ENCODE assay signal across 32 cellular contexts in the genomic region with DNA sequence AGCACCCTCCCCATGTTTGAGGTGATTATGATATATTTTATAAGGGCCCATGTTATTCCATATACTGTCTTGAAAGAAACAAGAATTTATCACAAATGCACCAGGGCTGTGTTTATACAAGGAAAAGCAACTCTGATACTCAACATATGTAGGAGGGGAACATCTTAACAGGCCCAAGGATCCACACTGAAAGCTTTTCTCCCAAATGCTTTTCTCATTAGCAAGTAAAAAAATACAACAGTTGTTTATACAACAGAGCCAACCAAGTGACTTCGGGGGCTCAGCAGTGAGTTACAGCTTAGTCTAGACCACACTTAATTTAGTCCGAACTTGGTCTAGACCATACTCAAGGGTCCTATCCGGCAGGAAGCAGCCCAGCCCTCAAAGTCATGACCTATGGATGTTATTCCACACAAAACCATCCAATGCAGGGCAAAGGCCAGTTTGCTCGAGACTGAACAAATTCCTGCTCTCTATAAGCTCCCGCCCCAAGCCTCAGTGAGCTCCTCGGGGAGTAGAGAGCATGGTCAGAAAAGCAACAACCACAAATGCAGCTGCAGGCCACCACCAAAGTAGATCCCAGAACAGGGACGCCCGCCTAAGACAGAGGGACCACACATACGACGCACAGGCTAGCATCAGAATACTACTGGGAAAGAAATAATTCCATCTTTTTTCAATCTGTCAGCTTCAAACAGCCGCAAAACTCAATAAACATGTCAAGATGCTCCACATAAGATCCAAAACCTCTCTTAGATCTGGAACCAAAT. TPM values are rescaled to one million over a fixed set of nuclear protein-coding genes. Genes with fewer than 3 reads are reported as not detected.
A peak's percentile ranks its signal among the peaks of the same experiment; 100 is the strongest.
DNase-seq lines count a peak whose midpoint lies in the region; ATAC-seq and TF ChIP-seq lines count a peak whose summit lies in the region.
"Had no signal": no experiment of that assay in that cellular context is flagged by ENCODE, and none has a peak within 500 bp of the region (broad histone marks: within the 10 kb centered on the region; RNA-seq: fewer than 3 reads in every experiment).

No MANE protein-coding gene starts in this region.

- no peaks in the 10 kb centered on the region for H3K27me3 Mint-ChIP-seq in natural killer cell treated with Interleukin-12 subunit alpha and Interleukin-12 subunit beta and Interleukin-15 and Interleukin-18, amount 100 ng/mL, for 72 hours
- no peaks in the 10 kb centered on the region for H3K27me3 Mint-ChIP-seq in natural killer cell (ENCODE audit: low read depth in 2 of 2)
- H3K27me3 Mint-ChIP-seq: activated naive CD4-positive, alpha-beta T cell treated with anti-CD3 and anti-CD28 coated beads, Interleukin-2, amount 50 U/mL, for 24 hours; naive thymus-derived CD4-positive, alpha-beta T cell had no signal

- H3K36me3 Mint-ChIP-seq in natural killer cell treated with Interleukin-12 subunit alpha and Interleukin-12 subunit beta and Interleukin-15 and Interleukin-18, amount 100 ng/mL, for 72 hours: peaks cover 20% of the 10 kb centered on the region
- H3K36me3 Mint-ChIP-seq in natural killer cell: no peaks in the 10 kb centered on the region
- H3K36me3 Mint-ChIP-seq: activated naive CD4-positive, alpha-beta T cell treated with anti-CD3 and anti-CD28 coated beads, Interleukin-2, amount 50 U/mL, for 24 hours; mesothelial cell of epicardium had no signal

- H3K27me3 ChIP-seq in adipocyte (replicated peaks; ENCODE audit: control insufficient read depth, insufficient read depth, low read length): no peaks in the 10 kb centered on the region
- no peaks in the 10 kb centered on the region for H3K27me3 ChIP-seq in aorta (ENCODE audit: control insufficient read depth in 1 of 2, insufficient read depth in 2 of 2, low read length in 1 of 2)
- H3K27me3 ChIP-seq in dorsolateral prefrontal cortex: peaks cover 0 to 23% (median 0%) of the 10 kb centered on the region in 45 donors
- H3K27me3 ChIP-seq: pancreas, spleen had no signal

- H3K27ac ChIP-seq in aorta (ENCODE audit: low read depth in 1 of 2, low read length in 2 of 2) (no peak overlapping the region), dorsolateral prefrontal cortex (no peak overlapping the region)
- H3K27ac ChIP-seq: pancreas, spleen had no signal

- H3K4me1 ChIP-seq in adipocyte (ENCODE audit: control insufficient read depth, insufficient read depth, low read length): peaks cover 8% of the 10 kb centered on the region
- no peaks in the 10 kb centered on the region for H3K4me1 ChIP-seq in aorta (ENCODE audit: control insufficient read depth in 1 of 2, insufficient read depth in 2 of 2, low read length in 2 of 2)
- H3K4me1 ChIP-seq: pancreas had no signal

- H3K9me3 ChIP-seq in adipocyte (ENCODE audit: control insufficient read depth, low read length) (no peaks in the 10 kb centered on the region), aorta (ENCODE audit: control insufficient read depth, low read length) (no peaks in the 10 kb centered on the region)
- H3K9me3 ChIP-seq: pancreas, spleen had no signal

- no peak for ATAC-seq in natural killer cell treated with Interleukin-12 subunit alpha and Interleukin-12 subunit beta and Interleukin-15 and Interleukin-18, amount 100 ng/mL, for 72 hours
- ATAC-seq in natural killer cell (no peak), aorta (ENCODE audit: low FRiP score) (peak; percentile 50)
- ATAC-seq: left ventricle myocardium superior; naive thymus-derived CD4-positive, alpha-beta T cell had no signal

- DNase-seq in natural killer cell treated with Interleukin-12 subunit alpha and Interleukin-12 subunit beta and Interleukin-15 and Interleukin-18, amount 100 ng/mL, for 72 hours (ENCODE audit: low spot score): no peak
- DNase-seq in natural killer cell (no peak), adipocyte (ENCODE audit: low read depth) (peak; percentile 10), fibroblast of peridontal ligament (ENCODE audit: extremely low read depth) (peak; percentile 53), aorta (no peak), dorsolateral prefrontal cortex (no peak)
- DNase-seq in NK-92 treated with Interleukin-12 subunit alpha and Interleukin-12 subunit beta, amount 100 ng/mL, for 24 hours (lab: John Stamatoyannopoulos, UW): no peak
- no peak for DNase-seq in stimulated activated naive CD4-positive, alpha-beta T cell treated with Interleukin-2 at 50 U/mL for 16 hours (lab: John Stamatoyannopoulos, UW)
- DNase-seq: activated CD4-positive, CD25-positive, alpha-beta regulatory T cell; activated CD8-positive, alpha-beta memory T cell treated with anti-CD3 and anti-CD28 coated beads, Interleukin-2, amount 50 U/mL, for 48 hours; anterior cingulate cortex; central memory CD4-positive, alpha-beta T cell; dermis blood vessel endothelial cell; left ventricle myocardium superior; naive thymus-derived CD4-positive, alpha-beta T cell; NCI-H1417 treated with DMSO at 0.1 percent for 48 hours; NCI-H2081 treated with DMSO at 0.1 percent for 48 hours; NCI-H446 treated with DMSO at 0.1 percent for 48 hours; NCI-H82; pancreas; RPMI8226; spleen; stimulated activated CD4-positive, alpha-beta T cell treated with anti-CD3 and anti-CD28 coated beads, Interleukin-4, amount 100 ng/mL, for 1 hour; stimulated activated naive CD4-positive, alpha-beta T cell had no signal

- no peaks in the 10 kb centered on the region for H3K9me3 Mint-ChIP-seq in natural killer cell treated with Interleukin-12 subunit alpha and Interleukin-12 subunit beta and Interleukin-15 and Interleukin-18, amount 100 ng/mL, for 72 hours
- H3K9me3 Mint-ChIP-seq in natural killer cell: no peaks in the 10 kb centered on the region
- H3K9me3 Mint-ChIP-seq: activated naive CD4-positive, alpha-beta T cell treated with anti-CD3 and anti-CD28 coated beads, Interleukin-2, amount 50 U/mL, for 24 hours; mesothelial cell of epicardium had no signal

- intact Hi-C loops in natural killer cell (cut with micrococcal nuclease): no loop called here
- intact Hi-C loops in aorta (cut with DNase I): no loop called here
- intact Hi-C loops in dorsolateral prefrontal cortex (cut with DNase I): no loop called here

- no peak overlapping the region for H3K4me3 Mint-ChIP-seq in natural killer cell treated with Interleukin-12 subunit alpha and Interleukin-12 subunit beta and Interleukin-15 and Interleukin-18, amount 100 ng/mL, for 72 hours
- no peak overlapping the region for H3K4me3 Mint-ChIP-seq in natural killer cell
- H3K4me3 Mint-ChIP-seq: activated naive CD4-positive, alpha-beta T cell treated with anti-CD3 and anti-CD28 coated beads, Interleukin-2, amount 50 U/mL, for 24 hours; mesothelial cell of epicardium had no signal

- H3K36me3 ChIP-seq in adipocyte (ENCODE audit: control insufficient read depth, insufficient read depth, low read length, severe bottlenecking) (no peaks in the 10 kb centered on the region), aorta (ENCODE audit: control insufficient read depth in 1 of 2, insufficient read depth in 2 of 2, low read length in 1 of 2) (no peaks in the 10 kb centered on the region)
- H3K36me3 ChIP-seq: pancreas had no signal

- peak overlapping the region; percentile 13 to 56 for H3K27ac Mint-ChIP-seq in natural killer cell treated with Interleukin-12 subunit alpha and Interleukin-12 subunit beta and Interleukin-15 and Interleukin-18, amount 100 ng/mL, for 72 hours
- H3K27ac Mint-ChIP-seq in natural killer cell: no peak overlapping the region
- H3K27ac Mint-ChIP-seq: activated T-helper 2 cell treated with anti-CD3 and anti-CD28 coated beads, Interferon-gamma antibody, Interleukin-2, Interleukin-4, amounts not matched to agents 10 μg/mL and 5 μg/mL and 100 μg/mL, durations not matched to agents 14 hours and 24 hours and 36 hours; mesothelial cell of epicardium had no signal

- TF ChIP-seq CTCF in natural killer cell (IDR thresholded peaks at IDR 0.05) (no peak), dorsolateral prefrontal cortex (IDR thresholded peaks at IDR 0.05 in 54 of 56, conservative IDR thresholded peaks at IDR 0.05 in 2 of 56; ENCODE audit: low read depth in 1 of 56, partially characterized antibody in 56 of 56) (no peak)

- WGBS in aorta, 2 donors: 54 to 63% methylated on average over 11 of the region's 11 CpGs

- peaks cover 37 to 53% of the 10 kb centered on the region in 2 donors for H3K4me1 Mint-ChIP-seq in natural killer cell treated with Interleukin-12 subunit alpha and Interleukin-12 subunit beta and Interleukin-15 and Interleukin-18, amount 100 ng/mL, for 72 hours (ENCODE audit: low read depth in 2 of 2)
- peaks cover 27 to 47% of the 10 kb centered on the region in 2 donors for H3K4me1 Mint-ChIP-seq in natural killer cell
- H3K4me1 Mint-ChIP-seq: mesothelial cell of epicardium had no signal

- H3K4me3 ChIP-seq in adipocyte (ENCODE audit: low read length) (no peak overlapping the region), aorta (ENCODE audit: low read length in 2 of 2) (no peak overlapping the region), dorsolateral prefrontal cortex (no peak overlapping the region)
- H3K4me3 ChIP-seq: pancreas, spleen had no signal

- no peak overlapping the region for H3K9ac ChIP-seq in adipocyte (ENCODE audit: low read length)

RNA-seq across cellular contexts. Expression of a gene that starts 6.8 kb away (rescaled TPM):
- 1 to 10 TPM; 4.7 to 7.4 TPM for total RNA-seq in natural killer cell treated with Interleukin-12 subunit alpha and Interleukin-12 subunit beta and Interleukin-15 and Interleukin-18, amount 100 ng/mL, for 72 hours
- total RNA-seq in natural killer cell: 10 to 100 TPM; 24.5 to 40.9 (median 30.3) TPM
- 1 to 10 TPM; 1.7 to 1.9 TPM for total RNA-seq in aorta
- polyA plus RNA-seq in aorta: 1 to 10 TPM in 1 of 2 donors, under 1 TPM in 1; 0.31 to 4.1 TPM
- 1 to 10 TPM in 2 of 120 experiments, under 1 TPM in 10, not detected in 108; 0.24 to 1.5 (median 0.52) TPM for total RNA-seq in dorsolateral prefrontal cortex
- total RNA-seq: dermis blood vessel endothelial cell, endothelial cell of umbilical vein, glomerular endothelial cell, mesothelial cell of epicardium, temporal lobe had no signal
- polyA plus RNA-seq: BJ, endothelial cell of umbilical vein had no signal

RNA-seq across cellular contexts. Expression of a gene that starts 45.5 kb away (rescaled TPM):
- total RNA-seq in natural killer cell treated with Interleukin-12 subunit alpha and Interleukin-12 subunit beta and Interleukin-15 and Interleukin-18, amount 100 ng/mL, for 72 hours: under 1 TPM in 1 of 2 donors, not detected in 1; 0.73 TPM
- total RNA-seq in natural killer cell: 1 to 10 TPM in 1 of 3 donors, under 1 TPM in 2; 0.87 to 1.2 (median 0.95) TPM
- 1 to 10 TPM in 1 of 2 donors, under 1 TPM in 1; 0.49 to 1.1 TPM for total RNA-seq in aorta
- 1 to 10 TPM in 1 of 2 donors, under 1 TPM in 1; 0.59 to 1.9 TPM for polyA plus RNA-seq in aorta
- total RNA-seq in dorsolateral prefrontal cortex: 1 to 10 TPM in 7 of 120 experiments, under 1 TPM in 36, not detected in 77; 0.22 to 1.5 (median 0.58) TPM
- total RNA-seq: left ventricle myocardium superior, mesothelial cell of epicardium, ureter had no signal
- polyA plus RNA-seq: naive thymus-derived CD4-positive, alpha-beta T cell had no signal

Comparison
In these comparisons a context has a peak if more than half of its experiments do, and no peak if none do; other contexts are left out.
1. H3K27ac Mint-ChIP-seq: peak in natural killer cell treated with Interleukin-12 subunit alpha and Interleukin-12 subunit beta and Interleukin-15 and Interleukin-18, amount 100 ng/mL, for 72 hours (2 of 2); none in natural killer cell (0 of 2).
2. DNase-seq: peak in adipocyte (single experiment) and fibroblast of peridontal ligament (single experiment); none in natural killer cell treated with Interleukin-12 subunit alpha and Interleukin-12 subunit beta and Interleukin-15 and Interleukin-18, amount 100 ng/mL, for 72 hours (single experiment), natural killer cell (single experiment), aorta (0 of 2), NK-92 treated with Interleukin-12 subunit alpha and Interleukin-12 subunit beta, amount 100 ng/mL, for 24 hours (single experiment), dorsolateral prefrontal cortex (0 of 10) and stimulated activated naive CD4-positive, alpha-beta T cell treated with Interleukin-2 at 50 U/mL for 16 hours (single experiment).